In the genomic region with DNA sequence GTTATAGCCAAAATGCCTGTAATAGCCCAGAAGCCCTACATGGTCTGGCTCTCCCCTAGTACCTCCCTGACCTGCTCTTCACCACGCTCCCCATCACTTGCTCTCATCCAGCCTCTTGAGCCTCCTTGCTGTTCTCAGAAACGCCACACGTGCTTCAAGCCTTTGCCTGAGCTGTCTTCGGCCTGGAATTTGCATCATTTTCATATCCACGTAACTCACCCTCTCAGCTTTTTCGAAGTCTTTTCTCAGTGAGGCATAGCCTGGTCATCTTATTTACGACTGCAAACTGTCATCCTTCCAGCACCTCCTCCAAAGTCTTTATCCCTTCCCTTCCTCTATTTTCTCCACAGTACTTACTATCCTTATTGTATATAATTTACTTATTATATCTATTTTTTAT, we compare ENCODE assay signal across 27 cellular contexts.
A peak's percentile ranks its signal among the peaks of the same experiment; 100 is the strongest.
DNase-seq lines count a peak whose midpoint lies in the region; FAIRE-seq and TF ChIP-seq lines count a peak whose summit lies in the region.
"Had no signal": no experiment of that assay in that cellular context is flagged by ENCODE, and none has a peak within 500 bp of the region (broad histone marks: within the 10 kb centered on the region; RNA-seq: fewer than 3 reads in every experiment).

No MANE protein-coding gene starts in this region.

- H3K27me3 ChIP-seq in DOHH2 (ENCODE audit: control insufficient read depth, low read length), result no peaks in the 10 kb centered on the region
- no peaks in the 10 kb centered on the region for H3K27me3 ChIP-seq in bronchial epithelial cell (ENCODE audit: control insufficient read depth, insufficient read depth, low read length)
- H3K27me3 ChIP-seq in osteoblast (ENCODE audit: insufficient read depth, low read length), result no peaks in the 10 kb centered on the region
- H3K27me3 ChIP-seq in SJCRH30, result no peaks in the 10 kb centered on the region
- H3K27me3 ChIP-seq: BLaER1, MG63 had no signal

- H3K27ac ChIP-seq in DOHH2 (ENCODE audit: low read depth, low read length), result peak overlapping the region; percentile 63
- H3K27ac ChIP-seq in osteoblast (ENCODE audit: low read depth, low read length), result peak overlapping the region; percentile 11
- no peak overlapping the region for H3K27ac ChIP-seq in SJCRH30
- H3K27ac ChIP-seq: BLaER1, PC-9 had no signal

- no peaks in the 10 kb centered on the region for H3K36me3 ChIP-seq in DOHH2 (ENCODE audit: control insufficient read depth, low read length)
- no peaks in the 10 kb centered on the region for H3K36me3 ChIP-seq in bronchial epithelial cell (ENCODE audit: control insufficient read depth, insufficient read depth, low read length)
- no peaks in the 10 kb centered on the region for H3K36me3 ChIP-seq in osteoblast (ENCODE audit: insufficient read depth, low read length)
- no peaks in the 10 kb centered on the region for H3K36me3 ChIP-seq in SJCRH30
- H3K36me3 ChIP-seq: BLaER1, MG63 had no signal

- FAIRE-seq in bronchial epithelial cell (lab: Jason Lieb, UNC), result peak; percentile 87
- FAIRE-seq: urothelium cell line had no signal

- peak overlapping the region; percentile 55 for H3K4me2 ChIP-seq in DOHH2 (ENCODE audit: low read length)
- H3K4me2 ChIP-seq in osteoblast (ENCODE audit: insufficient read depth, low read length), result no peak overlapping the region
- H3K4me2 ChIP-seq: BLaER1, PC-9, smooth muscle cell had no signal

- H3K4me3 ChIP-seq in DOHH2 (ENCODE audit: low read length), result peak overlapping the region; percentile 43
- no peak overlapping the region for H3K4me3 ChIP-seq in bronchial epithelial cell (ENCODE audit: low read depth, low read length)
- no peak overlapping the region for H3K4me3 ChIP-seq in osteoblast (ENCODE audit: insufficient read depth, low read length)
- no peak overlapping the region for H3K4me3 ChIP-seq in SJCRH30
- H3K4me3 ChIP-seq: BLaER1, MG63, PC-9, smooth muscle cell had no signal

- H3K9me3 ChIP-seq in DOHH2 (ENCODE audit: control insufficient read depth, insufficient read depth, low read length), result no peaks in the 10 kb centered on the region
- no peaks in the 10 kb centered on the region for H3K9me3 ChIP-seq in osteoblast (ENCODE audit: low read depth, low read length)
- no peaks in the 10 kb centered on the region for H3K9me3 ChIP-seq in SJCRH30 (replicated peaks)
- H3K9me3 ChIP-seq: BLaER1, MG63 had no signal

- no peaks in the 10 kb centered on the region for H3K9me2 ChIP-seq in DOHH2 (replicated peaks; ENCODE audit: control insufficient read depth, low read length)

- no peaks in the 10 kb centered on the region for H3K79me2 ChIP-seq in DOHH2 (ENCODE audit: control insufficient read depth, low read length)
- H3K79me2 ChIP-seq in osteoblast (ENCODE audit: insufficient read depth, low read length), result no peaks in the 10 kb centered on the region

- H3F3A ChIP-seq in DOHH2 (ENCODE audit: control insufficient read depth, insufficient read depth), result peaks cover 5% of the 10 kb centered on the region; the same call in 1 of the 2 replicates

- H2AFZ ChIP-seq in osteoblast (ENCODE audit: low read length), result peak overlapping the region; percentile 74
- H2AFZ ChIP-seq: PC-9 had no signal

- no peak for TF ChIP-seq CTCF in DOHH2 (IDR thresholded peaks at IDR 0.05; ENCODE audit: low read depth, low read length, poor library complexity, severe bottlenecking)
- no peak for TF ChIP-seq CTCF in bronchial epithelial cell (IDR thresholded peaks at IDR 0.05; ENCODE audit: insufficient read depth, low read length, severe bottlenecking)
- TF ChIP-seq CTCF in osteoblast (IDR thresholded peaks at IDR 0.05; ENCODE audit: extremely low read depth, low read depth, low read length), result no peak

- DNase-seq in HS-5 (ENCODE audit: low read depth) (peak; percentile 50), bronchial epithelial cell (ENCODE audit: low read depth) (no peak), osteoblast (ENCODE audit: insufficient read length, low spot score, missing footprints) (peak; percentile 68), SJCRH30 (no peak), occipital lobe (lab: John Stamatoyannopoulos, UW) (no peak), medulla oblongata (ENCODE audit: extremely low spot score) (no peak)
- DNase-seq: ACHN; activated CD4-positive, alpha-beta T cell treated with anti-CD3 and anti-CD28 coated beads for 1 hour; activated CD8-positive, alpha-beta T cell treated with anti-CD3 and anti-CD28 coated beads for 36 hours; activated naive CD4-positive, alpha-beta T cell treated with anti-CD3 and anti-CD28 coated beads, Interleukin-2, amount 10 ng/mL, durations not matched to agents 7 days and 5 days; amygdala; DMS 273 treated with DMSO at 0.1 percent for 48 hours; KBM-7; MG63; NCI-H1105 treated with DMSO at 0.1 percent for 48 hours; NCI-H2029 treated with DMSO at 0.1 percent for 48 hours; posterior cingulate gyrus; right cardiac atrium; Right ventricle myocardium superior; stimulated activated CD4-positive, alpha-beta T cell treated with anti-CD3 and anti-CD28 coated beads, Interleukin-1b, Interleukin-23, amount 100 ng/mL, for 48 hours; stimulated activated naive CD8-positive, alpha-beta T cell treated with anti-CD3 and anti-CD28 coated beads, Interleukin-15, Interleukin-2, amounts not matched to agents 100 U/mL and 50 U/mL, for 24 hours; T-helper 2 cell had no signal

- H3K4me1 ChIP-seq in DOHH2 (ENCODE audit: control insufficient read depth, low read length), result peaks cover 82% of the 10 kb centered on the region
- H3K4me1 ChIP-seq in osteoblast (ENCODE audit: insufficient read depth, low read length), result peaks cover 24% of the 10 kb centered on the region
- H3K4me1 ChIP-seq in SJCRH30, result no peaks in the 10 kb centered on the region
- H3K4me1 ChIP-seq: BLaER1 had no signal

- H4K20me1 ChIP-seq in DOHH2 (ENCODE audit: control insufficient read depth, insufficient read depth, low read depth, low read length) (no peaks in the 10 kb centered on the region), osteoblast (ENCODE audit: insufficient read depth, low read length) (no peaks in the 10 kb centered on the region)
- H4K20me1 ChIP-seq: BLaER1 had no signal

Comparison
In these comparisons a context has a peak if more than half of its experiments do, and no peak if none do; other contexts are left out.
1. DNase-seq: peak in HS-5 (single experiment) and osteoblast (single experiment); none in bronchial epithelial cell (single experiment), SJCRH30 (0 of 2), occipital lobe (single experiment) and medulla oblongata (single experiment).